Comparison of ENCODE assay signal across 8 cellular contexts in genomic region chr6:28944412-28945006, GRCh38. TPM values are rescaled to one million over a fixed set of nuclear protein-coding genes. Genes with fewer than 3 reads are reported as not detected.
DNase-seq lines count a peak whose midpoint lies in the region; TF ChIP-seq lines count a peak whose summit lies in the region.

No MANE protein-coding gene starts in this region.

- H3K27me3 ChIP-seq in layer of hippocampus (ENCODE audit: control insufficient read depth, insufficient read depth, low read length) = no peaks in the 10 kb centered on the region

- TF ChIP-seq CTCF in GM13977 (IDR thresholded peaks at IDR 0.05; ENCODE audit: extremely low read depth, insufficient read depth, missing control alignments) (no peak), choroid plexus epithelial cell (conservative IDR thresholded peaks at IDR 0.05; ENCODE audit: low read depth, low read length) (no peak)

- DNase-seq in GM13977 (ENCODE audit: low spot score) = peak; percentile 51
- peak; percentile 76 for DNase-seq in NCI-H2227 treated with DMSO at 0.1 percent for 48 hours (lab: John Stamatoyannopoulos, UW)
- DNase-seq in activated CD4-positive, CD25-positive, alpha-beta regulatory T cell treated with anti-CD3 and anti-CD28 coated beads, Interleukin-2, amount 50 U/mL, for 72 hours = peak; percentile 73
- peak; percentile 86 for DNase-seq in choroid plexus epithelial cell (ENCODE audit: low read depth)
- DNase-seq in stimulated activated CD4-positive, alpha-beta T cell treated with anti-CD3 and anti-CD28 coated beads, Interleukin-1b, Interleukin-23, amount 100 ng/mL, for 4 hours (ENCODE audit: low read depth in 2 of 2) = peak; percentile 56 to 84
- DNase-seq in posterior vena cava (ENCODE audit: low spot score) = no peak
- no peak for DNase-seq in HEK293T (ENCODE audit: extremely low spot score)

- H3K4me3 ChIP-seq in choroid plexus epithelial cell (ENCODE audit: low read depth, low read length) = peak overlapping the region; percentile 68

- intact Hi-C loops in posterior vena cava (cut with DNase I) = loop anchor here in 1 of 2 donors (5.0 kb wide), 1 partner anchor 38 kb away; no protein-coding TSS in a partner anchor

- in situ Hi-C loops in GM13977 (cut with MboI; ENCODE audit: low pct_unique_long_range_greater_than_20kb, low sequenced_read_pairs, unreplicated experiment) = no loop called here

- POLR2A ChIA-PET in HEK293T (lab: Yijun Ruan, JAX) = no interaction called here

- CTCF ChIA-PET in HEK293T (lab: Yijun Ruan, JAX) = no interaction called here

- H3K27ac ChIP-seq in layer of hippocampus (ENCODE audit: low read depth, low read length) = peak overlapping the region; percentile 69

TF ChIP-seq in HEK293T, 16 proteins besides CTCF, POLR2A, EP300 and RAD21:
- TF ChIP-seq TARDBP (IDR thresholded peaks at IDR 0.05) = no peak
- no peak; the same call in 1 of the 2 replicates for TF ChIP-seq FOXM1 (IDR thresholded peaks at IDR 0.05; ENCODE audit: borderline replicate concordance)
- no peak for TF ChIP-seq CTBP1 (IDR thresholded peaks at IDR 0.05; ENCODE audit: borderline replicate concordance)
- no peak for TF ChIP-seq BHLHE40 (IDR thresholded peaks at IDR 0.05; ENCODE audit: borderline replicate concordance)
- no peak for TF ChIP-seq NFRKB (IDR thresholded peaks at IDR 0.05)
- no peak for TF ChIP-seq ELF4 (IDR thresholded peaks at IDR 0.05)
- TF ChIP-seq PKNOX1 (IDR thresholded peaks at IDR 0.05) = no peak
TF ChIP-seq in HEK293T: peak in this region for 0.

RNA-seq across cellular contexts. Expression of gene TRIM27, which starts 20.7 kb away (rescaled TPM):
- 10 to 100 TPM; 30.8 to 35.4 TPM for total RNA-seq in posterior vena cava

Comparison
In these comparisons a context has a peak if more than half of its experiments do, and no peak if none do; other contexts are left out.
1. DNase-seq: peak in GM13977 (single experiment), NCI-H2227 treated with DMSO at 0.1 percent for 48 hours (single experiment), activated CD4-positive, CD25-positive, alpha-beta regulatory T cell treated with anti-CD3 and anti-CD28 coated beads, Interleukin-2, amount 50 U/mL, for 72 hours (single experiment), choroid plexus epithelial cell (single experiment) and stimulated activated CD4-positive, alpha-beta T cell treated with anti-CD3 and anti-CD28 coated beads, Interleukin-1b, Interleukin-23, amount 100 ng/mL, for 4 hours (2 of 2); none in posterior vena cava (single experiment) and HEK293T (single experiment).